Comparison of ENCODE assay signal across 8 cellular contexts in genomic region chr3:188153949-188154757, GRCh38. TPM values are rescaled to one million over a fixed set of nuclear protein-coding genes. Genes with fewer than 3 reads are reported as not detected.
A peak's percentile ranks its signal among the peaks of the same experiment; 100 is the strongest.
DNase-seq lines count a peak whose midpoint lies in the region; ATAC-seq and TF ChIP-seq lines count a peak whose summit lies in the region.

LPP (plus strand) TSS chr3:188154157; CDS start chr3:188406121, 251,964 bp downstream.

- no peaks in the 10 kb centered on the region for H3K9me3 Mint-ChIP-seq in activated CD4-positive, alpha-beta T cell treated with anti-CD3 and anti-CD28 coated beads for 36 hours (ENCODE audit: low read depth)

- peak within 1 kb of the TSS; percentile 95 for H3K27ac Mint-ChIP-seq in activated CD4-positive, alpha-beta T cell treated with anti-CD3 and anti-CD28 coated beads for 36 hours

- peak within 1 kb of the TSS; percentile 88 for H3K27ac ChIP-seq in HEK293 (ENCODE audit: extremely low read depth, low read depth, low read length)
- H3K27ac ChIP-seq in layer of hippocampus (ENCODE audit: low read depth, low read length): peak within 1 kb of the TSS; percentile 90

- no peaks in the 10 kb centered on the region for H3K36me3 ChIP-seq in HEK293 (ENCODE audit: control insufficient read depth in 2 of 2, insufficient read depth in 1 of 2, low read length in 2 of 2)

- DNase-seq in GM12865 (ENCODE audit: low read depth) (peak; percentile 77), NB4 (ENCODE audit: low read depth) (peak; percentile 83), choroid plexus epithelial cell (ENCODE audit: low read depth) (peak; percentile 70), NCI-H187 treated with DMSO at 0.1 percent for 48 hours (lab: John Stamatoyannopoulos, UW) (no peak)
- peak; percentile 91 for DNase-seq in activated CD4-positive, alpha-beta T cell treated with anti-CD3 and anti-CD28 coated beads for 36 hours
- peak; percentile 42 to 73 (median 53) for DNase-seq in stimulated activated CD4-positive, alpha-beta T cell treated with anti-CD3 and anti-CD28 coated beads, Interleukin-1b, Interleukin-23, amount 100 ng/mL, for 24 hours (ENCODE audit: low read depth in 4 of 4, low spot score in 1 of 4)

- H3K4me1 Mint-ChIP-seq in activated CD4-positive, alpha-beta T cell treated with anti-CD3 and anti-CD28 coated beads for 36 hours: peaks cover 63% of the 10 kb centered on the region

- no peaks in the 10 kb centered on the region; the same call in 1 of the 2 replicates for H3K4me1 ChIP-seq in HEK293 (ENCODE audit: control insufficient read depth, insufficient read depth, low read length)

- POLR2A ChIA-PET in HEK293 (lab: Yijun Ruan, JAX): interaction anchor here (1.1 to 1.3 kb wide), 2 partner anchors 114 to 409 kb away, joined by 3 to 7 read pairs; partner anchors contain the start of gene BCL6
- POLR2A ChIA-PET in activated CD4-positive, alpha-beta T cell treated with anti-CD3 and anti-CD28 coated beads for 36 hours (lab: Charles Lee): interaction anchor here (0.5 to 2.0 kb wide), 5 partner anchors 9 to 634 kb away, joined by 3 to 4 read pairs (median 3); no protein-coding TSS in a partner anchor

- TF ChIP-seq CTCF in GM12865 (IDR thresholded peaks at IDR 0.05; ENCODE audit: insufficient read depth, low read depth, low read length, missing control alignments) (no peak), HEK293 (tag by site-specific recombination; IDR thresholded peaks at IDR 0.05) (no peak), NB4 (IDR thresholded peaks at IDR 0.05; ENCODE audit: low read depth, low read length) (no peak), choroid plexus epithelial cell (conservative IDR thresholded peaks at IDR 0.05; ENCODE audit: low read depth, low read length) (no peak)

- peak; percentile 30 for TF ChIP-seq POLR2A in NB4 (IDR thresholded peaks at IDR 0.05; ENCODE audit: extremely low read depth, insufficient read length)

- H3K4me3 Mint-ChIP-seq in activated CD4-positive, alpha-beta T cell treated with anti-CD3 and anti-CD28 coated beads for 36 hours: peak within 1 kb of the TSS; percentile 76

- peak; percentile 76 for ATAC-seq in activated CD4-positive, alpha-beta T cell treated with anti-CD3 and anti-CD28 coated beads for 36 hours

- intact Hi-C loops in activated CD4-positive, alpha-beta T cell treated with anti-CD3 and anti-CD28 coated beads for 36 hours (cut with DNase I, micrococcal nuclease): loop anchor here (1.0 to 10.0 kb wide), 8 partner anchors 17 to 801 kb away; no protein-coding TSS in a partner anchor

- no peaks in the 10 kb centered on the region for H3K9me3 ChIP-seq in HEK293 (ENCODE audit: control insufficient read depth, insufficient read depth, low read depth, low read length)

- H3K4me3 ChIP-seq in GM12865 (ENCODE audit: low read depth, low read length) (peak within 1 kb of the TSS; percentile 82), HEK293 (ENCODE audit: low read depth, low read length) (peak within 1 kb of the TSS; percentile 72), NB4 (ENCODE audit: low read depth, low read length) (peak within 1 kb of the TSS; percentile 56), choroid plexus epithelial cell (ENCODE audit: low read depth, low read length) (peak within 1 kb of the TSS; percentile 82)

- peaks cover 7% of the 10 kb centered on the region for H3K36me3 Mint-ChIP-seq in activated CD4-positive, alpha-beta T cell treated with anti-CD3 and anti-CD28 coated beads for 36 hours (ENCODE audit: low read depth)

- CTCF ChIA-PET in HEK293 (lab: Yijun Ruan, JAX): interaction anchor here (1.0 kb wide), 1 partner anchor 33 kb away, joined by 3 read pairs; no protein-coding TSS in a partner anchor
- CTCF ChIA-PET in activated CD4-positive, alpha-beta T cell treated with anti-CD3 and anti-CD28 coated beads for 36 hours (lab: Charles Lee): interaction anchor here (0.5 to 4.1 kb wide), 8 partner anchors 13 to 799 kb away, joined by 3 to 25 read pairs (median 4); no protein-coding TSS in a partner anchor

- H3K27me3 Mint-ChIP-seq in activated CD4-positive, alpha-beta T cell treated with anti-CD3 and anti-CD28 coated beads for 36 hours: peaks cover 3% of the 10 kb centered on the region

- no peaks in the 10 kb centered on the region for H3K27me3 ChIP-seq in layer of hippocampus (ENCODE audit: control insufficient read depth, insufficient read depth, low read length)

TF ChIP-seq in HEK293, 187 proteins besides CTCF, POLR2A, EP300 and RAD21 (continues in another document):
- TF ChIP-seq ZNF274 (IDR thresholded peaks at IDR 0.05; ENCODE audit: low read length) (no peak), ZNF274 (tag by site-specific recombination; IDR thresholded peaks at IDR 0.05; ENCODE audit: borderline replicate concordance) (no peak), ZNF292 (tag by site-specific recombination; IDR thresholded peaks at IDR 0.05; ENCODE audit: borderline replicate concordance, low read depth) (no peak), ZNF558 (tag by site-specific recombination; IDR thresholded peaks at IDR 0.05) (no peak), ZFP37 (tag by site-specific recombination; IDR thresholded peaks at IDR 0.05) (no peak), ZNF23 (tag by site-specific recombination; IDR thresholded peaks at IDR 0.05; ENCODE audit: borderline replicate concordance) (no peak), ZNF324 (tag by site-specific recombination; IDR thresholded peaks at IDR 0.05) (no peak), PRDM1 (tag by site-specific recombination; IDR thresholded peaks at IDR 0.05) (no peak), ZNF426 (tag by site-specific recombination; IDR thresholded peaks at IDR 0.05) (no peak), ZNF501 (tag by site-specific recombination; IDR thresholded peaks at IDR 0.05) (no peak), KLF1 (tag by site-specific recombination; IDR thresholded peaks at IDR 0.05) (no peak), ZNF133 (tag by site-specific recombination; IDR thresholded peaks at IDR 0.05) (no peak), ZBTB48 (tag by site-specific recombination; IDR thresholded peaks at IDR 0.05) (no peak)
- TF ChIP-seq, protein P1, sequence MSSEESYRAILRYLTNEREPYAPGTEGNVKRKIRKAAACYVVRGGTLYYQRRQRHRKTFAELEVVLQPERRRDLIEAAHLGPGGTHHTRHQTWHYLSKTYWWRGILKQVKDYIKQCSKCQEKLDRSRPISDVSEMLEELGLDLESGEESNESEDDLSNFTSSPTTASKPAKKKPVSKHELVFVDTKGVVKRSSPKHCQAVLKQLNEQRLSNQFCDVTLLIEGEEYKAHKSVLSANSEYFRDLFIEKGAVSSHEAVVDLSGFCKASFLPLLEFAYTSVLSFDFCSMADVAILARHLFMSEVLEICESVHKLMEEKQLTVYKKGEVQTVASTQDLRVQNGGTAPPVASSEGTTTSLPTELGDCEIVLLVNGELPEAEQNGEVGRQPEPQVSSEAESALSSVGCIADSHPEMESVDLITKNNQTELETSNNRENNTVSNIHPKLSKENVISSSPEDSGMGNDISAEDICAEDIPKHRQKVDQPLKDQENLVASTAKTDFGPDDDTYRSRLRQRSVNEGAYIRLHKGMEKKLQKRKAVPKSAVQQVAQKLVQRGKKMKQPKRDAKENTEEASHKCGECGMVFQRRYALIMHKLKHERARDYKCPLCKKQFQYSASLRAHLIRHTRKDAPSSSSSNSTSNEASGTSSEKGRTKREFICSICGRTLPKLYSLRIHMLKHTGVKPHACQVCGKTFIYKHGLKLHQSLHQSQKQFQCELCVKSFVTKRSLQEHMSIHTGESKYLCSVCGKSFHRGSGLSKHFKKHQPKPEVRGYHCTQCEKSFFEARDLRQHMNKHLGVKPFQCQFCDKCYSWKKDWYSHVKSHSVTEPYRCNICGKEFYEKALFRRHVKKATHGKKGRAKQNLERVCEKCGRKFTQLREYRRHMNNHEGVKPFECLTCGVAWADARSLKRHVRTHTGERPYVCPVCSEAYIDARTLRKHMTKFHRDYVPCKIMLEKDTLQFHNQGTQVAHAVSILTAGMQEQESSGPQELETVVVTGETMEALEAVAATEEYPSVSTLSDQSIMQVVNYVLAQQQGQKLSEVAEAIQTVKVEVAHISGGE (tag by site-specific recombination; conservative IDR thresholded peaks at IDR 0.05; ENCODE audit: low read depth): peak; percentile 31; the same call in 1 of the 2 replicates
- TF ChIP-seq, protein P2, sequence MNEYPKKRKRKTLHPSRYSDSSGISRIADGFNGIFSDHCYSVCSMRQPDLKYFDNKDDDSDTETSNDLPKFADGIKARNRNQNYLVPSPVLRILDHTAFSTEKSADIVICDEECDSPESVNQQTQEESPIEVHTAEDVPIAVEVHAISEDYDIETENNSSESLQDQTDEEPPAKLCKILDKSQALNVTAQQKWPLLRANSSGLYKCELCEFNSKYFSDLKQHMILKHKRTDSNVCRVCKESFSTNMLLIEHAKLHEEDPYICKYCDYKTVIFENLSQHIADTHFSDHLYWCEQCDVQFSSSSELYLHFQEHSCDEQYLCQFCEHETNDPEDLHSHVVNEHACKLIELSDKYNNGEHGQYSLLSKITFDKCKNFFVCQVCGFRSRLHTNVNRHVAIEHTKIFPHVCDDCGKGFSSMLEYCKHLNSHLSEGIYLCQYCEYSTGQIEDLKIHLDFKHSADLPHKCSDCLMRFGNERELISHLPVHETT (tag by site-specific recombination; IDR thresholded peaks at IDR 0.05): no peak
- TF ChIP-seq, protein P3, sequence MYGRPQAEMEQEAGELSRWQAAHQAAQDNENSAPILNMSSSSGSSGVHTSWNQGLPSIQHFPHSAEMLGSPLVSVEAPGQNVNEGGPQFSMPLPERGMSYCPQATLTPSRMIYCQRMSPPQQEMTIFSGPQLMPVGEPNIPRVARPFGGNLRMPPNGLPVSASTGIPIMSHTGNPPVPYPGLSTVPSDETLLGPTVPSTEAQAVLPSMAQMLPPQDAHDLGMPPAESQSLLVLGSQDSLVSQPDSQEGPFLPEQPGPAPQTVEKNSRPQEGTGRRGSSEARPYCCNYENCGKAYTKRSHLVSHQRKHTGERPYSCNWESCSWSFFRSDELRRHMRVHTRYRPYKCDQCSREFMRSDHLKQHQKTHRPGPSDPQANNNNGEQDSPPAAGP (tag by site-specific recombination; IDR thresholded peaks at IDR 0.05): no peak
- TF ChIP-seq, protein P4, sequence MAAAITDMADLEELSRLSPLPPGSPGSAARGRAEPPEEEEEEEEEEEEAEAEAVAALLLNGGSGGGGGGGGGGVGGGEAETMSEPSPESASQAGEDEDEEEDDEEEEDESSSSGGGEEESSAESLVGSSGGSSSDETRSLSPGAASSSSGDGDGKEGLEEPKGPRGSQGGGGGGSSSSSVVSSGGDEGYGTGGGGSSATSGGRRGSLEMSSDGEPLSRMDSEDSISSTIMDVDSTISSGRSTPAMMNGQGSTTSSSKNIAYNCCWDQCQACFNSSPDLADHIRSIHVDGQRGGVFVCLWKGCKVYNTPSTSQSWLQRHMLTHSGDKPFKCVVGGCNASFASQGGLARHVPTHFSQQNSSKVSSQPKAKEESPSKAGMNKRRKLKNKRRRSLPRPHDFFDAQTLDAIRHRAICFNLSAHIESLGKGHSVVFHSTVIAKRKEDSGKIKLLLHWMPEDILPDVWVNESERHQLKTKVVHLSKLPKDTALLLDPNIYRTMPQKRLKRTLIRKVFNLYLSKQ (tag by site-specific recombination; IDR thresholded peaks at IDR 0.05; ENCODE audit: borderline replicate concordance): no peak

RNA-seq across cellular contexts. Expression of gene LPP, which starts in this region (rescaled TPM):
- 10 to 100 TPM; 34.7 to 40.6 TPM for total RNA-seq in activated CD4-positive, alpha-beta T cell treated with anti-CD3 and anti-CD28 coated beads for 36 hours
